ENCODE assay signal across 20 cellular contexts in the genomic region with DNA sequence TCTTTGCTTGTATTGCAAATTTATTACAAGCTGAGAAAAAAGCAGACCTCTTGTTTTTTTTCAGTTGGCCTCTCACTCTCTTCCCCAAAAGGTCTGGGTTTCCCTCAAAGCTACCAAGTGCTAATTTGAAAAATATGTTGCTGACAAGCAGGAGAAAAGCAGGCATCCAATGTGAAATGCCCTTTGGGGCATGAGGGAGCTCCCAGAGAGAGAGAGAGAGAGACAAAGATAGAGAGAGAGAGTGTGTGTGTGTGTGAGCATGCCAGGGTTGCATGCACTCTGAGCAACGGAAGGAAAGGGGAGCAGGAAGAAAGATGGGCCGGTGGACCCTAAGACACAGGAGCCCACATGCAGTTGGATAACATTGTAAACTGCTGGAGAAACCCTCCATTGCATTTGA.
A peak's percentile ranks its signal among the peaks of the same experiment; 100 is the strongest.
DNase-seq lines count a peak whose midpoint lies in the region; ATAC-seq and TF ChIP-seq lines count a peak whose summit lies in the region.
"Had no signal": no experiment of that assay in that cellular context is flagged by ENCODE, and none has a peak within 500 bp of the region (broad histone marks: within the 10 kb centered on the region; RNA-seq: fewer than 3 reads in every experiment).

No MANE protein-coding gene starts in this region.

- H3K27ac ChIP-seq in GM23338 (ENCODE audit: low read depth) (no peak overlapping the region), neuronal stem cell (replicated peaks; ENCODE audit: low read length) (no peak overlapping the region), A673 (ENCODE audit: low read depth, low read length, poor library complexity, severe bottlenecking) (no peak overlapping the region)
- H3K27ac ChIP-seq: 22Rv1, A549, BLaER1, GM23248 had no signal

- CTCF ChIA-PET in A673 (lab: Charles Lee): no interaction called here

- no peaks in the 10 kb centered on the region for H4K20me1 ChIP-seq in GM23338 (replicated peaks; ENCODE audit: insufficient read depth)
- H4K20me1 ChIP-seq: BLaER1 had no signal

- H3K4me1 Mint-ChIP-seq in GM23338: peaks cover 9% of the 10 kb centered on the region
- H3K4me1 Mint-ChIP-seq in stimulated activated effector memory CD8-positive, alpha-beta T cell treated with anti-CD3 and anti-CD28 coated beads, Interleukin-12 subunit alpha, Interleukin-12 subunit beta, amount 100 ng/mL, for 72 hours: no peaks in the 10 kb centered on the region
- H3K4me1 Mint-ChIP-seq: CD14-positive monocyte; CD4-positive, alpha-beta memory T cell had no signal

- no peak overlapping the region for H4K8ac ChIP-seq in neuronal stem cell (ENCODE audit: low read depth, low read length)

- no peaks in the 10 kb centered on the region; the same call in 1 of the 2 replicates for H3K4me1 ChIP-seq in GM23338 (ENCODE audit: insufficient read depth)
- H3K4me1 ChIP-seq in neuronal stem cell (ENCODE audit: control insufficient read depth in 2 of 2, insufficient read depth in 1 of 2, low read depth in 1 of 2, low read length in 2 of 2): peaks cover 3 to 5% of the 10 kb centered on the region in 2 donors
- no peaks in the 10 kb centered on the region for H3K4me1 ChIP-seq in A673 (ENCODE audit: insufficient read depth, low read length, poor library complexity, severe bottlenecking)
- H3K4me1 ChIP-seq: A549, BLaER1 had no signal

- intact Hi-C loops in A673 (cut with micrococcal nuclease; ENCODE audit: unreplicated experiment): no loop called here

- no peak overlapping the region for H4K91ac ChIP-seq in neuronal stem cell (ENCODE audit: low read depth, low read length, poor library complexity)

- peaks cover 7% of the 10 kb centered on the region; the same call in 2 of the 3 replicates for H3K9me3 Mint-ChIP-seq in GM23338
- peaks cover 12% of the 10 kb centered on the region for H3K9me3 Mint-ChIP-seq in stimulated activated effector memory CD8-positive, alpha-beta T cell treated with anti-CD3 and anti-CD28 coated beads, Interleukin-12 subunit alpha, Interleukin-12 subunit beta, amount 100 ng/mL, for 72 hours

- no TSS peak for BruUV-seq in A673 (replicated peaks; lab: Mats Ljungman, UMichigan)

- no peak overlapping the region for H2BK5ac ChIP-seq in neuronal stem cell (ENCODE audit: low read length)

- no peak overlapping the region for H2BK15ac ChIP-seq in neuronal stem cell (ENCODE audit: low read length)

- ATAC-seq in GM23338: no peak
- ATAC-seq in SK-N-SH treated with all-trans-retinoic acid at 6 μM for 48 hours: no peak; the same call in 2 of the 3 replicates
- no peak for ATAC-seq in GM19452 (IDR thresholded peaks at IDR 0.05; ENCODE audit: unreplicated experiment)
- ATAC-seq in stimulated activated effector memory CD8-positive, alpha-beta T cell treated with anti-CD3 and anti-CD28 coated beads, Interleukin-12 subunit alpha, Interleukin-12 subunit beta, amount 100 ng/mL, for 72 hours: no peak
- ATAC-seq: A549, HCT116 had no signal

- DNase-seq in GM23338 (ENCODE audit: low spot score): no peak
- peak; percentile 11 for DNase-seq in left kidney (ENCODE audit: low read depth, low spot score)
- no peak for DNase-seq in neuronal stem cell (ENCODE audit: low spot score)
- DNase-seq in A673 (ENCODE audit: low spot score): no peak
- no peak for DNase-seq in stimulated activated effector memory CD8-positive, alpha-beta T cell treated with anti-CD3 and anti-CD28 coated beads, Interleukin-12 subunit alpha, Interleukin-12 subunit beta, amount 100 ng/mL, for 72 hours (ENCODE audit: low spot score in 2 of 2)
- DNase-seq in NAMALWA (ENCODE audit: low spot score): no peak
- DNase-seq: CD4-positive, alpha-beta memory T cell; DMS153; DMS79; GF-D8; GM23248; H7; HFFc6 had no signal

- H2AK5ac ChIP-seq in neuronal stem cell (ENCODE audit: low read depth, low read length): no peak overlapping the region

- peaks cover 4% of the 10 kb centered on the region for H3K9me2 ChIP-seq in GM23338 (ENCODE audit: insufficient read depth)

- H3K9me3 ChIP-seq in neuronal stem cell (replicated peaks in 1 of 2; ENCODE audit: control insufficient read depth in 2 of 2, insufficient read depth in 1 of 2, low read depth in 1 of 2, low read length in 2 of 2) (peaks cover 0 to 3% of the 10 kb centered on the region in 2 donors), A673 (ENCODE audit: low read depth, low read length, poor library complexity, severe bottlenecking) (no peaks in the 10 kb centered on the region)
- H3K9me3 ChIP-seq: A549, BLaER1 had no signal

- peaks cover 2% of the 10 kb centered on the region for H3K27me3 Mint-ChIP-seq in GM23338 (ENCODE audit: insufficient read depth, low read depth, poor library complexity)
- H3K27me3 Mint-ChIP-seq: CD4-positive, alpha-beta memory T cell had no signal

- H2BK12ac ChIP-seq in neuronal stem cell (ENCODE audit: low read length): no peak overlapping the region

- H2AFZ ChIP-seq in GM23338 (peak overlapping the region; percentile 63; the same call in 1 of the 2 replicates), neuronal stem cell (ENCODE audit: low read length) (peak overlapping the region; percentile 62)
- H2AFZ ChIP-seq: GM23248 had no signal

- H3K4me3 ChIP-seq in GM23338 (no peak overlapping the region), neuronal stem cell (ENCODE audit: low read length in 2 of 2) (no peak overlapping the region), A673 (ENCODE audit: low read depth, low read length, poor library complexity, severe bottlenecking) (no peak overlapping the region)
- H3K4me3 ChIP-seq: A549, BLaER1, GM23248 had no signal

- POLR2A ChIA-PET in A673 (lab: Charles Lee; ENCODE audit: low non-redundant PET): no interaction called here

- peak overlapping the region; percentile 53 for H3K18ac ChIP-seq in neuronal stem cell (ENCODE audit: low read length)

- no peak overlapping the region for H3K23ac ChIP-seq in neuronal stem cell (ENCODE audit: low read depth, low read length, poor library complexity)

- no peak overlapping the region for H3K4me3 Mint-ChIP-seq in GM23338
- no peak overlapping the region for H3K4me3 Mint-ChIP-seq in stimulated activated effector memory CD8-positive, alpha-beta T cell treated with anti-CD3 and anti-CD28 coated beads, Interleukin-12 subunit alpha, Interleukin-12 subunit beta, amount 100 ng/mL, for 72 hours
- H3K4me3 Mint-ChIP-seq: CD14-positive monocyte; CD4-positive, alpha-beta memory T cell; HFFc6 had no signal

- H3K36me3 ChIP-seq in GM23338 (ENCODE audit: insufficient read depth) (no peaks in the 10 kb centered on the region), neuronal stem cell (replicated peaks in 1 of 2; ENCODE audit: control insufficient read depth in 2 of 2, insufficient read depth in 2 of 2, low read length in 2 of 2) (no peaks in the 10 kb centered on the region), A673 (ENCODE audit: insufficient read depth, low read length, poor library complexity, severe bottlenecking) (no peaks in the 10 kb centered on the region)
- H3K36me3 ChIP-seq: BLaER1 had no signal

- no peak overlapping the region for H3K4ac ChIP-seq in neuronal stem cell (ENCODE audit: low read length)

- H3K27me3 ChIP-seq in GM23338 (ENCODE audit: insufficient read depth) (no peaks in the 10 kb centered on the region), neuronal stem cell (ENCODE audit: control insufficient read depth in 3 of 3, insufficient read depth in 3 of 3, low read depth in 1 of 3, low read length in 3 of 3) (no peaks in the 10 kb centered on the region), A673 (replicated peaks; ENCODE audit: insufficient read depth, low read depth, low read length, poor library complexity) (no peaks in the 10 kb centered on the region)
- H3K27me3 ChIP-seq: BLaER1 had no signal

- H3K79me1 ChIP-seq in neuronal stem cell (ENCODE audit: low read depth, low read length): no peaks in the 10 kb centered on the region

- no peak overlapping the region for H2BK120ac ChIP-seq in neuronal stem cell (ENCODE audit: low read depth, low read length)

- TF ChIP-seq CTCF in GM23338 (conservative IDR thresholded peaks at IDR 0.05; ENCODE audit: low read depth in 2 of 2) (no peak), A673 (conservative IDR thresholded peaks at IDR 0.05; ENCODE audit: low read depth, low read length) (no peak)

- H3K36me3 Mint-ChIP-seq in GM23338 (ENCODE audit: low read depth): peaks cover 3% of the 10 kb centered on the region; the same call in 1 of the 3 replicates
- no peaks in the 10 kb centered on the region for H3K36me3 Mint-ChIP-seq in stimulated activated effector memory CD8-positive, alpha-beta T cell treated with anti-CD3 and anti-CD28 coated beads, Interleukin-12 subunit alpha, Interleukin-12 subunit beta, amount 100 ng/mL, for 72 hours
- H3K36me3 Mint-ChIP-seq: CD14-positive monocyte; CD4-positive, alpha-beta memory T cell had no signal

- H3K27ac Mint-ChIP-seq in GM23338: peak overlapping the region; percentile 45; the same call in 1 of the 2 replicates
- H3K27ac Mint-ChIP-seq in stimulated activated effector memory CD8-positive, alpha-beta T cell treated with anti-CD3 and anti-CD28 coated beads, Interleukin-12 subunit alpha, Interleukin-12 subunit beta, amount 100 ng/mL, for 72 hours: no peak overlapping the region
- H3K27ac Mint-ChIP-seq: CD14-positive monocyte; CD4-positive, alpha-beta memory T cell; HFFc6 had no signal

- H3K79me2 ChIP-seq in GM23338 (replicated peaks; ENCODE audit: insufficient read depth): no peaks in the 10 kb centered on the region

- no peak overlapping the region for H3K9ac ChIP-seq in neuronal stem cell (ENCODE audit: low read depth, low read length, poor library complexity)
- H3K9ac ChIP-seq: BLaER1, GM23248 had no signal

- no peaks in the 10 kb centered on the region for H3F3A ChIP-seq in GM23338 (replicated peaks; ENCODE audit: low read depth)

- H3K4me2 ChIP-seq in GM23338: no peak overlapping the region
- H3K4me2 ChIP-seq in neuronal stem cell (ENCODE audit: insufficient read depth, low read length, poor library complexity, severe bottlenecking): no peak overlapping the region
- H3K4me2 ChIP-seq: A549, BLaER1 had no signal

- H3K14ac ChIP-seq in neuronal stem cell (ENCODE audit: low read length): no peak overlapping the region

- no CpG with 5 or more reads among the region's 2 CpGs for WGBS in neuronal stem cell (ENCODE audit: extremely low coverage in 2 of 2, insufficient read length in 2 of 2, insufficient replicate concordance in 1 of 2), 2 donors

TF ChIP-seq in GM23338, 12 proteins besides CTCF, POLR2A, EP300 and RAD21:
- no peak for TF ChIP-seq CREB1 (CRISPR knock-in tag; IDR thresholded peaks at IDR 0.05; ENCODE audit: low read depth)
- TF ChIP-seq EZH2 (IDR thresholded peaks at IDR 0.05; ENCODE audit: low read depth, unreplicated experiment): no peak
- TF ChIP-seq ZNF114 (CRISPR knock-in tag; IDR thresholded peaks at IDR 0.05): no peak

TF ChIP-seq in SK-N-SH treated with all-trans-retinoic acid at 6 μM for 48 hours, 23 proteins besides CTCF, POLR2A, EP300 and RAD21:
- no peak for TF ChIP-seq SNAI2 (CRISPR knock-in tag; IDR thresholded peaks at IDR 0.05)
- peak; percentile 45; the same call in 1 of the 2 replicates for TF ChIP-seq TCF4 (CRISPR knock-in tag; IDR thresholded peaks at IDR 0.05; ENCODE audit: borderline replicate concordance)
